In genomic region chr12:65994318-65994717, GRCh38 we compare ENCODE assay signal across 25 cellular contexts.
"Had no signal": no experiment of that assay in that cellular context is flagged by ENCODE, and none has a peak within 500 bp of the region (broad histone marks: within the 10 kb centered on the region; RNA-seq: fewer than 3 reads in every experiment).

No MANE protein-coding gene starts in this region.

- H3K36me3 ChIP-seq: neural progenitor cell, ovary, right lobe of liver, sigmoid colon, stomach, thoracic aorta, thyroid gland, tibial nerve, upper lobe of left lung, uterus had no signal

- H3K27me3 ChIP-seq: neural progenitor cell, ovary, right lobe of liver, sigmoid colon, thyroid gland, tibial nerve, upper lobe of left lung had no signal

- DNase-seq: naive thymus-derived CD4-positive, alpha-beta T cell; occipital lobe; ovary; posterior cingulate gyrus; psoas muscle; right cardiac atrium; right lobe of liver; sigmoid colon; small intestine; stimulated activated CD4-positive, alpha-beta T cell treated with anti-CD3 and anti-CD28 coated beads, Interleukin-15, amount 100 ng/mL, for 24 hours; stimulated activated CD4-positive, alpha-beta T cell treated with anti-CD3 and anti-CD28 coated beads, Interleukin-2, amount 100 ng/mL, for 24 hours; stimulated activated CD4-positive, alpha-beta T cell treated with anti-CD3 and anti-CD28 coated beads, Interleukin-2, amount 100 ng/mL, for 48 hours; stimulated activated CD4-positive, alpha-beta T cell treated with anti-CD3 and anti-CD28 coated beads, Interleukin-4, amount 100 ng/mL, for 24 hours; stimulated activated naive B cell treated with anti-CD40 and anti-IgM and Interleukin-4, amounts not matched to agents 10 μg/mL and 1 μg/mL and 100 μg/mL, for 72 hours; stimulated activated naive CD4-positive, alpha-beta T cell treated with Interleukin-2 at 50 U/mL for 16 hours; stomach; thyroid gland; trophoblast cell; upper lobe of left lung; uterus had no signal

- H3K4me3 ChIP-seq: neural progenitor cell, ovary, psoas muscle, right lobe of liver, sigmoid colon, stomach, thoracic aorta, thyroid gland, tibial nerve, upper lobe of left lung, uterus had no signal

- ATAC-seq: naive thymus-derived CD4-positive, alpha-beta T cell; psoas muscle; right cardiac atrium; right lobe of liver; stimulated activated effector memory CD8-positive, alpha-beta T cell treated with anti-CD3 and anti-CD28 coated beads, Interleukin-12 subunit alpha, Interleukin-12 subunit beta, amount 100 ng/mL, for 72 hours; stimulated activated naive B cell treated with anti-CD40 and anti-IgM and Interleukin-4, amounts not matched to agents 10 μg/mL and 1 μg/mL and 100 μg/mL, for 72 hours had no signal

- H3K9me3 ChIP-seq: ovary, psoas muscle, right lobe of liver, sigmoid colon, stomach, thoracic aorta, thyroid gland, tibial nerve, upper lobe of left lung, uterus had no signal

- H3K4me1 ChIP-seq: neural progenitor cell, parathyroid adenoma, psoas muscle, right lobe of liver, sigmoid colon, stomach, thyroid gland, tibial nerve, upper lobe of left lung, uterus had no signal

- H3K27ac ChIP-seq: neural progenitor cell, ovary, parathyroid adenoma, psoas muscle, right lobe of liver, sigmoid colon, stomach, thoracic aorta, thyroid gland, tibial nerve, upper lobe of left lung, uterus had no signal
